3 cellular contexts compared by ENCODE assay signal in the genomic region with DNA sequence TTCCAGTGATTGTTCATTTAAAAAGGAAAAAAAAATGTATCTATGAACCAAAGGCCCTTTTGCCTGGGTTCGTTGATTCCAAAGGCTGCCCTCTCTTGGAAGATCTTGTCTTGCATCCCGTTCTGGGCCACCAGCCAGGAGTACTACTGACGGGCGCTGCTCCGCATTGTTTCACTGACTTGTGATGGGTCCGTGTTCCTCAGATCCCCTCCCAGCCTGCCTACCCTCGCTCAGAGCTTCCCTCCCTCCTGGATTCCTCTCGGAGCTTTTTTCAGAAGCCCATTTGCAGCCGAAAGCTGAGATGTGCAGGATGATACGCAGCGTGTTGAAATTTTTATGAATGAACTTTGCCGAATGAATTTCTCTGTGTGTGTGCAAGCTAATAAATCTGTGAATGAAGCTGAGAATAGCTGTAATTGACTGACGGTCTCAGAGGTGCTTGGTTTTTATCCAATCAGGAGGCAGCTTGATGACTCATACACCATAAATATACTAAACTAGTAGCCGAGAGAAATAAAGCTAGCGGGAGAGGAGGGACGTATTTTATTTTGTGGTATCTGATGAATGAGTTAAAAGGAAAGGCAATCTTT.
TF ChIP-seq lines count a peak whose summit lies in the region.

TSS of gene SHC4 (minus strand) at position 396 of the 590 bp plus-strand sequence. CDS start 904 bp downstream, outside the sequence.

TF ChIP-seq in SK-N-SH, 30 proteins besides CTCF, POLR2A, EP300 and RAD21 (continues in another document):
- peak; percentile 59; the same call in 1 of the 2 replicates for TF ChIP-seq MXI1 (IDR thresholded peaks at IDR 0.05; ENCODE audit: low read depth, low read length)
- TF ChIP-seq ELF1 (IDR thresholded peaks at IDR 0.05), result no peak
- TF ChIP-seq TAF1 (IDR thresholded peaks at IDR 0.05; ENCODE audit: borderline replicate concordance, low read depth, low read length), result peak; percentile 8; the same call in 1 of the 2 replicates
- TF ChIP-seq SMC3 (IDR thresholded peaks at IDR 0.05; ENCODE audit: low read depth, low read length), result peak; percentile 32; the same call in 1 of the 2 replicates
- no peak; the same call in 1 of the 2 replicates for TF ChIP-seq RFX5 (IDR thresholded peaks at IDR 0.05; ENCODE audit: low read length)
- TF ChIP-seq YY1 (IDR thresholded peaks at IDR 0.05; ENCODE audit: low read depth), result no peak
- no peak for TF ChIP-seq IRF3 (IDR thresholded peaks at IDR 0.05; ENCODE audit: low read depth, low read length)
- TF ChIP-seq POLR2AphosphoS5 (IDR thresholded peaks at IDR 0.05; ENCODE audit: low read depth, low read length), result peak; percentile 14; the same call in 1 of the 2 replicates
- TF ChIP-seq SIN3A (IDR thresholded peaks at IDR 0.05; ENCODE audit: borderline replicate concordance, low read depth, low read length), result no peak
- TF ChIP-seq NFIC (IDR thresholded peaks at IDR 0.05; ENCODE audit: borderline replicate concordance), result peak; percentile 76; the same call in 1 of the 2 replicates
- no peak; the same call in 1 of the 2 replicates for TF ChIP-seq RCOR1 (IDR thresholded peaks at IDR 0.05; ENCODE audit: low read length)
- TF ChIP-seq TEAD4 (IDR thresholded peaks at IDR 0.05; ENCODE audit: borderline replicate concordance, insufficient read depth), result 0 out of 2 replicates have a peak, but pooled peaks have one; percentile 2
- 0 out of 2 replicates have a peak, but pooled peaks have one; percentile 8 for TF ChIP-seq GATA2 (CRISPR knock-in tag; IDR thresholded peaks at IDR 0.05)
- no peak for TF ChIP-seq ZBTB33 (IDR thresholded peaks at IDR 0.05; ENCODE audit: borderline replicate concordance, low read depth)
- no peak for TF ChIP-seq RXRA (IDR thresholded peaks at IDR 0.05; ENCODE audit: borderline replicate concordance, low read depth)
- no peak for TF ChIP-seq FOXM1 (IDR thresholded peaks at IDR 0.05; ENCODE audit: low read depth)
- TF ChIP-seq MEF2A (IDR thresholded peaks at IDR 0.05; ENCODE audit: borderline replicate concordance, low read depth), result peak; percentile 24; the same call in 1 of the 2 replicates
- TF ChIP-seq GABPA (IDR thresholded peaks at IDR 0.05; ENCODE audit: low read depth), result no peak
- TF ChIP-seq MAX (IDR thresholded peaks at IDR 0.05; ENCODE audit: low read depth), result no peak
- TF ChIP-seq FOSL2 (IDR thresholded peaks at IDR 0.05; ENCODE audit: borderline replicate concordance, low read depth), result peak; percentile 80

TF ChIP-seq in H1, 55 proteins besides CTCF, POLR2A, EP300 and RAD21:
- TF ChIP-seq GABPA (IDR thresholded peaks at IDR 0.05; ENCODE audit: borderline replicate concordance, insufficient read depth, low read length) (no peak), NANOG (IDR thresholded peaks at IDR 0.05; ENCODE audit: insufficient read depth, low read depth, low read length, poor library complexity, severe bottlenecking) (no peak), SP2 (IDR thresholded peaks at IDR 0.05; ENCODE audit: low read length) (no peak), ASH2L (IDR thresholded peaks at IDR 0.05; ENCODE audit: low read length) (peak; percentile 76), KDM4A (IDR thresholded peaks at IDR 0.05; ENCODE audit: low read depth, low read length, severe bottlenecking) (peak; percentile 31), HDAC6 (IDR thresholded peaks at IDR 0.05; ENCODE audit: low read depth, low read length) (no peak), CTBP2 (IDR thresholded peaks at IDR 0.05; ENCODE audit: borderline replicate concordance, insufficient read depth, insufficient read length, low read length) (no peak), POLR2AphosphoS5 (IDR thresholded peaks at IDR 0.05; ENCODE audit: low read depth, low read length) (no peak), KDM1A (IDR thresholded peaks at IDR 0.05; ENCODE audit: borderline replicate concordance, low read length) (no peak), POU5F1 (IDR thresholded peaks at IDR 0.05; ENCODE audit: low read depth, low read length) (no peak), SIN3A (conservative IDR thresholded peaks at IDR 0.05 in 1 of 2, IDR thresholded peaks at IDR 0.05 in 1 of 2; ENCODE audit: low read depth in 1 of 2, low read length in 2 of 2) (no peak; a peak in 1 of 4 replicates), PHF8 (conservative IDR thresholded peaks at IDR 0.05; ENCODE audit: low read depth, low read length) (peak; percentile 22; the same call in 1 of the 2 replicates), SIX5 (IDR thresholded peaks at IDR 0.05; ENCODE audit: low read depth, low read length) (no peak), JUND (IDR thresholded peaks at IDR 0.05; ENCODE audit: low read length) (peak; percentile 89), FOSL1 (IDR thresholded peaks at IDR 0.05; ENCODE audit: insufficient read depth, low read depth, low read length) (no peak)
- TF ChIP-seq, protein P1, sequence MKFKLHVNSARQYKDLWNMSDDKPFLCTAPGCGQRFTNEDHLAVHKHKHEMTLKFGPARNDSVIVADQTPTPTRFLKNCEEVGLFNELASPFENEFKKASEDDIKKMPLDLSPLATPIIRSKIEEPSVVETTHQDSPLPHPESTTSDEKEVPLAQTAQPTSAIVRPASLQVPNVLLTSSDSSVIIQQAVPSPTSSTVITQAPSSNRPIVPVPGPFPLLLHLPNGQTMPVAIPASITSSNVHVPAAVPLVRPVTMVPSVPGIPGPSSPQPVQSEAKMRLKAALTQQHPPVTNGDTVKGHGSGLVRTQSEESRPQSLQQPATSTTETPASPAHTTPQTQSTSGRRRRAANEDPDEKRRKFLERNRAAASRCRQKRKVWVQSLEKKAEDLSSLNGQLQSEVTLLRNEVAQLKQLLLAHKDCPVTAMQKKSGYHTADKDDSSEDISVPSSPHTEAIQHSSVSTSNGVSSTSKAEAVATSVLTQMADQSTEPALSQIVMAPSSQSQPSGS (IDR thresholded peaks at IDR 0.05; ENCODE audit: low read length), result no peak

TF ChIP-seq in HepG2, 621 proteins besides CTCF, POLR2A, EP300 and RAD21:
- TF ChIP-seq, protein P2, sequence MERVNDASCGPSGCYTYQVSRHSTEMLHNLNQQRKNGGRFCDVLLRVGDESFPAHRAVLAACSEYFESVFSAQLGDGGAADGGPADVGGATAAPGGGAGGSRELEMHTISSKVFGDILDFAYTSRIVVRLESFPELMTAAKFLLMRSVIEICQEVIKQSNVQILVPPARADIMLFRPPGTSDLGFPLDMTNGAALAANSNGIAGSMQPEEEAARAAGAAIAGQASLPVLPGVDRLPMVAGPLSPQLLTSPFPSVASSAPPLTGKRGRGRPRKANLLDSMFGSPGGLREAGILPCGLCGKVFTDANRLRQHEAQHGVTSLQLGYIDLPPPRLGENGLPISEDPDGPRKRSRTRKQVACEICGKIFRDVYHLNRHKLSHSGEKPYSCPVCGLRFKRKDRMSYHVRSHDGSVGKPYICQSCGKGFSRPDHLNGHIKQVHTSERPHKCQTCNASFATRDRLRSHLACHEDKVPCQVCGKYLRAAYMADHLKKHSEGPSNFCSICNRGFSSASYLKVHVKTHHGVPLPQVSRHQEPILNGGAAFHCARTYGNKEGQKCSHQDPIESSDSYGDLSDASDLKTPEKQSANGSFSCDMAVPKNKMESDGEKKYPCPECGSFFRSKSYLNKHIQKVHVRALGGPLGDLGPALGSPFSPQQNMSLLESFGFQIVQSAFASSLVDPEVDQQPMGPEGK (CRISPR knock-in tag; IDR thresholded peaks at IDR 0.05), result no peak
- peak; percentile 84; the same call in 1 of the 2 replicates for TF ChIP-seq EZH2 (conservative IDR thresholded peaks at IDR 0.05; ENCODE audit: low read depth, low read length)
